In the genomic region with DNA sequence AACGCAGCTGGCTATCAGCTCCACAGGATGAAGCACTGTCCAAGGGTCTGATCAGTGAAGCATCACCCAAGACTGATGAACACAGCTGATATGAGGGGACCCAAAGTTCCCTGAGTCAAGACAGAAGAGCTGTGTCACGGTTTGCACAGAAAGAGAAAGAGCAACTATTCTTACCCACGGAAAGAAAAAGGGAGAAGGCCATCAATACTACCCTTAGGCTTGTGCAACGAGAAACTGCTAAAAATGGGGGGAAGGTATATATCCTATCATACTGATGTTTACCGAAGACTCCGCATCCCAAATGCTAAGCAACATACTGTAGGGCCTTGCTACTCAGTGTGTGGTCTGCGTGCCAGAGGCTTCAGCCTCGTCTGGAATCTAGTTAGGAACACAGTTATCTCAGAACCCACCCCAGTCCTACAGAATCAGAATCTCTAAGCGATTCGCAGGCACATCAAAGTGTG, we compare ENCODE assay signal across 6 cellular contexts. TPM values are rescaled to one million over a fixed set of nuclear protein-coding genes. Genes with fewer than 3 reads are reported as not detected.
DNase-seq lines count a peak whose midpoint lies in the region; ATAC-seq, FAIRE-seq and TF ChIP-seq lines count a peak whose summit lies in the region.

No MANE protein-coding gene starts in this region.

- H3K4me1 ChIP-seq in GM12878 (ENCODE audit: control insufficient read depth, insufficient read depth, low read length), result peaks cover 15% of the 10 kb centered on the region

- TF ChIP-seq CTCF in GM12878 (IDR thresholded peaks at IDR 0.05 in 2 of 3, conservative IDR thresholded peaks at IDR 0.05 in 1 of 3; ENCODE audit: control insufficient read depth in 2 of 3, extremely low read depth in 1 of 3, insufficient read depth in 1 of 3, low read depth in 3 of 3, low read length in 3 of 3), result no peak
- TF ChIP-seq CTCF in natural killer cell (IDR thresholded peaks at IDR 0.05), result no peak

- FAIRE-seq in GM12878 (lab: Jason Lieb, UNC), result no peak

- H3K4me1 Mint-ChIP-seq in IgD-negative memory B cell, result peaks cover 38 to 41% (median 40%) of the 10 kb centered on the region in 3 donors
- peaks cover 44 to 46% of the 10 kb centered on the region in 2 donors for H3K4me1 Mint-ChIP-seq in natural killer cell

- H3K27me3 Mint-ChIP-seq in IgD-negative memory B cell (peaks cover 2% of the 10 kb centered on the region), natural killer cell (ENCODE audit: low read depth in 2 of 2) (peaks cover 0 to 5% of the 10 kb centered on the region in 2 donors)

- H2AFZ ChIP-seq in GM12878 (ENCODE audit: control insufficient read depth, low read depth, low read length), result no peak overlapping the region

- RAD21 ChIA-PET in GM12878 (lab: Charles Lee; ENCODE audit: unreplicated experiment), result no interaction called here

- DNase-seq in GM12878 (ENCODE audit: low read depth, low spot score), result no peak
- DNase-seq in natural killer cell, result no peak
- DNase-seq in cerebellar nuclear complex (lab: John Stamatoyannopoulos, UW), result no peak

- CTCF ChIA-PET in GM12878 (lab: Yijun Ruan, JAX), result interaction anchor here (1.5 kb wide), 1 partner anchor 105 kb away, joined by 3 read pairs; no protein-coding TSS in a partner anchor

- ATAC-seq in GM12878, result peak; percentile 18
- peak; percentile 22 to 57 (median 45) for ATAC-seq in natural killer cell
- no peak for ATAC-seq in HG03378 (IDR thresholded peaks at IDR 0.05; ENCODE audit: unreplicated experiment)
- ATAC-seq in GM18867 (IDR thresholded peaks at IDR 0.05; ENCODE audit: unreplicated experiment), result no peak

- peak overlapping the region; percentile 90 for H3K9ac ChIP-seq in GM12878 (ENCODE audit: control insufficient read depth, insufficient read depth, low read length)

- peak overlapping the region; percentile 91 for H3K4me2 ChIP-seq in GM12878 (ENCODE audit: control insufficient read depth, insufficient read depth)

- H3K4me3 Mint-ChIP-seq in IgD-negative memory B cell (peak overlapping the region; percentile 95 to 99 (median 96)), natural killer cell (peak overlapping the region; percentile 97)

- WGBS in GM12878 (ENCODE audit: insufficient coverage, insufficient replicate concordance, low lambda C conversion rate, missing lambda C conversion rate), result 14% methylated on average over 10 of the region's 10 CpGs

- no TSS peak for BruUV-seq in GM12878 (replicated peaks; lab: Mats Ljungman, UMichigan)

- peak overlapping the region; percentile 95 to 97 (median 96) for H3K27ac Mint-ChIP-seq in IgD-negative memory B cell
- H3K27ac Mint-ChIP-seq in natural killer cell, result peak overlapping the region; percentile 93 to 96

- H3K36me3 ChIP-seq in GM12878 (ENCODE audit: control insufficient read depth in 2 of 2, insufficient read depth in 2 of 2, low read length in 1 of 2), result no peaks in the 10 kb centered on the region

- intact Hi-C loops in GM12878 (cut with micrococcal nuclease; ENCODE audit: unreplicated experiment) (no loop called here), natural killer cell (cut with micrococcal nuclease) (loop anchor here (1.0 to 5.0 kb wide), 4 partner anchors 14 to 107 kb away; a partner anchor contains a TSS)

- TF ChIP-seq EP300 in GM12878 (IDR thresholded peaks at IDR 0.05; ENCODE audit: borderline replicate concordance in 1 of 2, control insufficient read depth in 1 of 2, low read depth in 2 of 2, low read length in 2 of 2), result no peak

- H3K27ac ChIP-seq in GM12878 (ENCODE audit: control insufficient read depth, insufficient read depth), result peak overlapping the region; percentile 96

- no peaks in the 10 kb centered on the region for H3K27me3 ChIP-seq in GM12878 (replicated peaks in 1 of 2; ENCODE audit: control insufficient read depth in 2 of 2, insufficient read depth in 2 of 2, low read length in 1 of 2)

- TF ChIP-seq RAD21 in GM12878 (IDR thresholded peaks at IDR 0.05; ENCODE audit: insufficient read depth, low read depth, low read length), result no peak

- SMC1A ChIA-PET in GM12878 (lab: Charles Lee; ENCODE audit: uncharacterized antibody, unreplicated experiment), result no interaction called here

- POLR2A ChIA-PET in GM12878 (lab: Charles Lee), result interaction anchor here (0.6 kb wide), 1 partner anchor 510 kb away, joined by 4 read pairs; no protein-coding TSS in a partner anchor

- in situ Hi-C loops in GM12878 (cut with MboI), result no loop called here

- no peaks in the 10 kb centered on the region for H3K9me3 Mint-ChIP-seq in IgD-negative memory B cell
- no peaks in the 10 kb centered on the region for H3K9me3 Mint-ChIP-seq in natural killer cell

- H4K20me1 ChIP-seq in GM12878 (ENCODE audit: control insufficient read depth, insufficient read depth), result 0 out of 2 replicates have a peak, but pooled peaks cover 4% of the 10 kb centered on the region

- peaks cover 57% of the 10 kb centered on the region for H3K79me2 ChIP-seq in GM12878 (ENCODE audit: control insufficient read depth, insufficient read depth, low read length)

- no peaks in the 10 kb centered on the region for H3K9me3 ChIP-seq in GM12878 (replicated peaks; ENCODE audit: control insufficient read depth, insufficient read depth, low read length)

- no peak for TF ChIP-seq POLR2A in GM12878 (IDR thresholded peaks at IDR 0.05; ENCODE audit: low read depth, low read length)

- H3K4me3 ChIP-seq in GM12878, result peak overlapping the region; percentile 84

- H3K36me3 Mint-ChIP-seq in IgD-negative memory B cell, result no peaks in the 10 kb centered on the region
- no peaks in the 10 kb centered on the region for H3K36me3 Mint-ChIP-seq in natural killer cell

RNA-seq across cellular contexts. Expression of a gene that starts 0.7 kb away (rescaled TPM):
- 13.6 TPM for polyA plus RNA-seq in IgD-negative memory B cell
- 28.4 and 29.8 TPM in 2 replicates for total RNA-seq in GM12878 (2013; cell fraction: nucleolus; rRNA removed)
- total RNA-seq in GM12878 (2014; rRNA removed), result 29.8 and 30.4 TPM in 2 replicates
- total RNA-seq in GM12878 (2014; rRNA removed; fragmentation: Illumina TruSeq; extraction: Trizol), result 27.0 and 30.0 TPM in 2 replicates
- 23.7 and 25.5 TPM in 2 replicates for total RNA-seq in GM12878 (2021)
- 17.5 TPM for polyA plus RNA-seq in GM12878 (2011; ENCODE audit: low read depth)
- polyA plus RNA-seq in GM12878 (2011; rRNA removed), result 33.7 and 34.7 TPM in 2 replicates
- 19.8 and 23.6 TPM in 2 replicates for polyA plus RNA-seq in GM12878 (2011; cell fraction: cytosol; rRNA removed)
- polyA plus RNA-seq in GM12878 (2011; cell fraction: nucleus; rRNA removed), result 21.2 and 22.2 TPM in 2 replicates
- 15.4 and 16.5 TPM in 2 replicates for polyA plus RNA-seq in GM12878 (2012)
- polyA plus RNA-seq in GM12878 (2014; fragmentation: Illumina TruSeq; extraction: Trizol), result 30.0 and 31.4 TPM in 2 replicates
- 10 to 100 TPM; 23.3 to 38.5 TPM for polyA plus RNA-seq in GM12878 (2014; fragmentation: Nextera tagmentation; extraction: Ambion mirVana)
- 24.0 and 28.0 TPM in 2 replicates for polyA plus RNA-seq in GM12878 (2014; rRNA removed)
- polyA plus RNA-seq in GM12878 (2016; fragmentation: Nextera tagmentation; extraction: Ambion mirVana), result 10 to 100 TPM; 39.0 to 41.0 TPM
- polyA minus RNA-seq in GM12878 (2011; rRNA and poly(A)+ RNA removed), result 32.0 and 33.2 TPM in 2 replicates
- polyA minus RNA-seq in GM12878 (2011; cell fraction: cytosol; rRNA and poly(A)+ RNA removed), result 9.6 and 13.2 TPM in 2 replicates
- polyA minus RNA-seq in GM12878 (2011; cell fraction: nucleus; rRNA and poly(A)+ RNA removed), result 10.4 and 14.2 TPM in 2 replicates
- 10 to 100 TPM; 35.3 to 40.4 (median 37.1) TPM for total RNA-seq in natural killer cell

RNA-seq across cellular contexts. Expression of a gene that starts 0.7 kb away (rescaled TPM):
- polyA plus RNA-seq in IgD-negative memory B cell (6.9 TPM), GM12878 (2011; rRNA removed) (1.5 and 1.7 TPM in 2 replicates), GM12878 (2014; fragmentation: Illumina TruSeq; extraction: Trizol) (1.8 and 2.7 TPM in 2 replicates), GM12878 (2014; fragmentation: Nextera tagmentation; extraction: Ambion mirVana) (under 1 TPM; 0.37 to 0.47 TPM), GM12878 (2014; rRNA removed) (2.6 and 2.8 TPM in 2 replicates), GM12878 (2016; fragmentation: Nextera tagmentation; extraction: Ambion mirVana) (1 to 10 TPM; 4.2 to 4.8 TPM)
- total RNA-seq in GM12878 (2013; cell fraction: nucleolus; rRNA removed), result 4.8 and 5.0 TPM in 2 replicates
- total RNA-seq in GM12878 (2014; rRNA removed) (3.9 and 4.0 TPM in 2 replicates), GM12878 (2014; rRNA removed; fragmentation: Illumina TruSeq; extraction: Trizol) (1.9 and 2.0 TPM in 2 replicates), GM12878 (2021) (4.4 and 5.5 TPM in 2 replicates), natural killer cell (10 to 100 TPM in 2 of 3 donors, 1 to 10 TPM in 1; 8.8 to 11.1 (median 10.1) TPM)
- 1.8 TPM for polyA plus RNA-seq in GM12878 (2011; ENCODE audit: low read depth)
- 2.2 and 2.4 TPM in 2 replicates for polyA plus RNA-seq in GM12878 (2011; cell fraction: cytosol; rRNA removed)
- polyA plus RNA-seq in GM12878 (2011; cell fraction: nucleus; rRNA removed), result 2.1 and 2.3 TPM in 2 replicates
- polyA plus RNA-seq in GM12878 (2012), result 3.0 and 4.2 TPM in 2 replicates
- polyA minus RNA-seq in GM12878 (2011; rRNA and poly(A)+ RNA removed), result 2.8 and 3.3 TPM in 2 replicates
- 1.1 and 1.9 TPM in 2 replicates for polyA minus RNA-seq in GM12878 (2011; cell fraction: cytosol; rRNA and poly(A)+ RNA removed)
- 0.97 and 1.4 TPM in 2 replicates for polyA minus RNA-seq in GM12878 (2011; cell fraction: nucleus; rRNA and poly(A)+ RNA removed)

RNA-seq across cellular contexts. Expression of a gene that starts 14.3 kb away (rescaled TPM):
- polyA plus RNA-seq in IgD-negative memory B cell (0.45 TPM), GM12878 (2011; rRNA removed) (0.37 and 0.64 TPM in 2 replicates), GM12878 (2014; fragmentation: Illumina TruSeq; extraction: Trizol) (0.08 and 0.26 TPM in 2 replicates), GM12878 (2014; fragmentation: Nextera tagmentation; extraction: Ambion mirVana) (under 1 TPM; 0.03 to 0.04 TPM), GM12878 (2014; rRNA removed) (0.48 and 0.90 TPM in 2 replicates), GM12878 (2016; fragmentation: Nextera tagmentation; extraction: Ambion mirVana) (under 1 TPM; 0.08 to 0.11 TPM)
- total RNA-seq in GM12878 (2013; cell fraction: nucleolus; rRNA removed), result 4.6 and 5.1 TPM in 2 replicates
- total RNA-seq in GM12878 (2014; rRNA removed) (0.33 and 0.56 TPM in 2 replicates), GM12878 (2014; rRNA removed; fragmentation: Illumina TruSeq; extraction: Trizol) (0.18 TPM in 2 replicates), GM12878 (2021) (0.44 and 0.48 TPM in 2 replicates), natural killer cell (1 to 10 TPM; 3.1 to 4.6 (median 3.3) TPM)
- polyA plus RNA-seq in GM12878 (2011; ENCODE audit: low read depth), result 0.68 TPM
- polyA plus RNA-seq in GM12878 (2011; cell fraction: cytosol; rRNA removed), result 0.90 and 0.95 TPM in 2 replicates
- polyA plus RNA-seq in GM12878 (2011; cell fraction: nucleus; rRNA removed), result 3.2 and 3.5 TPM in 2 replicates
- 1.4 and 1.7 TPM in 2 replicates for polyA plus RNA-seq in GM12878 (2012)
- 0.51 and 1.3 TPM in 2 replicates for polyA minus RNA-seq in GM12878 (2011; rRNA and poly(A)+ RNA removed)
- polyA minus RNA-seq in GM12878 (2011; cell fraction: cytosol; rRNA and poly(A)+ RNA removed), result not detected in 2 replicates
- polyA minus RNA-seq in GM12878 (2011; cell fraction: nucleus; rRNA and poly(A)+ RNA removed), result 0.36 and 0.67 TPM in 2 replicates

RNA-seq across cellular contexts. Expression of a gene that starts 45.5 kb away (rescaled TPM):
- polyA plus RNA-seq in IgD-negative memory B cell (52.1 TPM), GM12878 (2011; rRNA removed) (27.8 and 40.7 TPM in 2 replicates), GM12878 (2014; fragmentation: Illumina TruSeq; extraction: Trizol) (9.5 and 21.0 TPM in 2 replicates), GM12878 (2014; fragmentation: Nextera tagmentation; extraction: Ambion mirVana) (1 to 10 TPM; 4.0 to 8.9 TPM), GM12878 (2014; rRNA removed) (40.8 and 45.0 TPM in 2 replicates), GM12878 (2016; fragmentation: Nextera tagmentation; extraction: Ambion mirVana) (10 to 100 TPM; 42.0 to 49.5 TPM)
- total RNA-seq in GM12878 (2013; cell fraction: nucleolus; rRNA removed), result 81.6 and 86.8 TPM in 2 replicates
- total RNA-seq in GM12878 (2014; rRNA removed) (38.7 and 41.1 TPM in 2 replicates), GM12878 (2014; rRNA removed; fragmentation: Illumina TruSeq; extraction: Trizol) (28.3 and 31.2 TPM in 2 replicates), GM12878 (2021) (40.2 and 55.2 TPM in 2 replicates), natural killer cell (10 to 100 TPM; 47.8 to 52.6 (median 52.4) TPM)
- polyA plus RNA-seq in GM12878 (2011; ENCODE audit: low read depth), result 25.0 TPM
- 40.9 and 41.6 TPM in 2 replicates for polyA plus RNA-seq in GM12878 (2011; cell fraction: cytosol; rRNA removed)
- polyA plus RNA-seq in GM12878 (2011; cell fraction: nucleus; rRNA removed), result 77.0 and 80.1 TPM in 2 replicates
- 34.0 and 39.2 TPM in 2 replicates for polyA plus RNA-seq in GM12878 (2012)
- polyA minus RNA-seq in GM12878 (2011; rRNA and poly(A)+ RNA removed), result 14.2 and 17.7 TPM in 2 replicates
- 10.0 and 19.3 TPM in 2 replicates for polyA minus RNA-seq in GM12878 (2011; cell fraction: cytosol; rRNA and poly(A)+ RNA removed)
- polyA minus RNA-seq in GM12878 (2011; cell fraction: nucleus; rRNA and poly(A)+ RNA removed), result 10.9 and 14.4 TPM in 2 replicates

RNA-seq across cellular contexts. Expression of a gene that starts 50.3 kb away (rescaled TPM):
- polyA plus RNA-seq in IgD-negative memory B cell (49.3 TPM), GM12878 (2011; rRNA removed) (29.1 and 38.5 TPM in 2 replicates), GM12878 (2014; fragmentation: Illumina TruSeq; extraction: Trizol) (30.8 and 44.4 TPM in 2 replicates), GM12878 (2014; fragmentation: Nextera tagmentation; extraction: Ambion mirVana) (10 to 100 TPM in 1 of 2 experiments, 1 to 10 TPM in 1; 5.5 to 30.2 TPM), GM12878 (2014; rRNA removed) (91.2 and 103 TPM in 2 replicates), GM12878 (2016; fragmentation: Nextera tagmentation; extraction: Ambion mirVana) (100 to 1,000 TPM; 112 to 124 TPM)
- 19.1 and 22.1 TPM in 2 replicates for total RNA-seq in GM12878 (2013; cell fraction: nucleolus; rRNA removed)
- total RNA-seq in GM12878 (2014; rRNA removed) (79.8 and 91.8 TPM in 2 replicates), GM12878 (2014; rRNA removed; fragmentation: Illumina TruSeq; extraction: Trizol) (46.5 and 48.4 TPM in 2 replicates), GM12878 (2021) (78.7 and 86.1 TPM in 2 replicates), natural killer cell (10 to 100 TPM; 49.6 to 53.2 (median 50.2) TPM)
- polyA plus RNA-seq in GM12878 (2011; ENCODE audit: low read depth), result 25.0 TPM
- 54.5 and 77.0 TPM in 2 replicates for polyA plus RNA-seq in GM12878 (2011; cell fraction: cytosol; rRNA removed)
- 44.6 and 49.7 TPM in 2 replicates for polyA plus RNA-seq in GM12878 (2011; cell fraction: nucleus; rRNA removed)
- 43.1 and 47.7 TPM in 2 replicates for polyA plus RNA-seq in GM12878 (2012)
- 8.0 and 22.7 TPM in 2 replicates for polyA minus RNA-seq in GM12878 (2011; rRNA and poly(A)+ RNA removed)
- polyA minus RNA-seq in GM12878 (2011; cell fraction: cytosol; rRNA and poly(A)+ RNA removed), result 6.1 and 6.5 TPM in 2 replicates
- polyA minus RNA-seq in GM12878 (2011; cell fraction: nucleus; rRNA and poly(A)+ RNA removed), result 3.1 and 7.1 TPM in 2 replicates

Comparison
In these comparisons a context has a peak if more than half of its experiments do, and no peak if none do; other contexts are left out.
1. ATAC-seq: peak in GM12878 (single experiment) and natural killer cell (3 of 3); none in HG03378 (single experiment) and GM18867 (single experiment).